In the genomic region with DNA sequence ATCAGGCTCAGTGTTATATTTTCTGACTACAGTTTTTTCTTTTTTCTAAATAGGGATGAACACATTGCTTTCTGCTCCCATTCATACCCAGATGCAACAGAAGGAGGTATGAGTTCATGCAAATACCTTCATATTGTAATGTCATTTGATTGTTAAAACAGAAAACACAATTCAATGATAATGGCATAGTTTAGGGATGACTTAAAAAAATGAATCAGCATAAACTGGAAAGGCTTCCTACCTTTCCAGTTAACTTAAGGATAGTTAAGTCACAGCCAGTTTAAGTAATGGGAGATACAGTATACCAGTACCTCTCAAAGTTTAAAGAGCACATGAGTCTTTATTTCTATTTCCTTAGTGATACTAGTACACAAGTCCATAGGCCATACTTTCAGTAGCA, we compare ENCODE assay signal across 17 cellular contexts. TPM values are rescaled to one million over a fixed set of nuclear protein-coding genes. Genes with fewer than 3 reads are reported as not detected.
DNase-seq lines count a peak whose midpoint lies in the region; ATAC-seq, FAIRE-seq and TF ChIP-seq lines count a peak whose summit lies in the region.
"Had no signal": no experiment of that assay in that cellular context is flagged by ENCODE, and none has a peak within 500 bp of the region (broad histone marks: within the 10 kb centered on the region; RNA-seq: fewer than 3 reads in every experiment).

No MANE protein-coding gene starts in this region.

- H3K27me3 ChIP-seq in IMR-90 (ENCODE audit: control insufficient read depth, insufficient read depth, low read length) (no peaks in the 10 kb centered on the region), K562 (ENCODE audit: control insufficient read depth in 2 of 2, insufficient read depth in 2 of 2, low read length in 2 of 2) (no peaks in the 10 kb centered on the region)

- no peak overlapping the region for H3K23ac ChIP-seq in IMR-90 (ENCODE audit: low read depth, low read length)

- H4K20me1 ChIP-seq in IMR-90 (ENCODE audit: insufficient read depth, low read length) (no peaks in the 10 kb centered on the region), K562 (replicated peaks; ENCODE audit: control insufficient read depth, insufficient read depth, low read length) (no peaks in the 10 kb centered on the region)

- no peak for ATAC-seq in IMR-90 (ENCODE audit: low read depth)
- no peak for ATAC-seq in K562
- ATAC-seq in GM21390 (IDR thresholded peaks at IDR 0.05; ENCODE audit: unreplicated experiment), result no peak
- ATAC-seq: GM12878 had no signal

- intact Hi-C loops in IMR-90 (cut with micrococcal nuclease), result no loop called here
- intact Hi-C loops in K562 (cut with micrococcal nuclease), result no loop called here

- H3K4me1 ChIP-seq in IMR-90 (ENCODE audit: control insufficient read depth, insufficient read depth, low read length) (no peaks in the 10 kb centered on the region), K562 (replicated peaks in 1 of 2; ENCODE audit: control insufficient read depth in 2 of 2, insufficient read depth in 2 of 2, low read length in 2 of 2) (peaks cover 0 to 4% of the 10 kb centered on the region in 2 experiments; a peak in 2 of 5 replicates)

- H3K79me1 ChIP-seq in IMR-90 (ENCODE audit: low read depth in 1 of 2, low read length in 2 of 2), result no peaks in the 10 kb centered on the region

- H2AFZ ChIP-seq in IMR-90 (replicated peaks; ENCODE audit: low read length, poor library complexity), result no peak overlapping the region
- no peak overlapping the region for H2AFZ ChIP-seq in K562 (ENCODE audit: low read depth, low read length)

- no peak for TF ChIP-seq EP300 in K562 (IDR thresholded peaks at IDR 0.05; ENCODE audit: low read length)

- H4K5ac ChIP-seq in IMR-90 (ENCODE audit: low read depth, low read length), result no peak overlapping the region

- peak; percentile 26 for FAIRE-seq in GM12891 (lab: Jason Lieb, UNC)
- FAIRE-seq in K562 (lab: Jason Lieb, UNC), result no peak
- FAIRE-seq: GM12878, GM19239 had no signal

- no peak overlapping the region for H3K4me2 ChIP-seq in IMR-90 (ENCODE audit: low read depth, low read length)
- no peak overlapping the region for H3K4me2 ChIP-seq in K562 (ENCODE audit: insufficient read depth, low read length)

- H2BK120ac ChIP-seq in IMR-90 (ENCODE audit: low read depth, low read length), result no peak overlapping the region

- no peak overlapping the region for H3K27ac ChIP-seq in IMR-90 (ENCODE audit: insufficient read depth, low read length)
- H3K27ac ChIP-seq in K562 (ENCODE audit: extremely low read depth, low read depth, low read length), result no peak overlapping the region
- H3K27ac ChIP-seq: HL-60 had no signal

- no peak overlapping the region for H2BK5ac ChIP-seq in IMR-90 (ENCODE audit: low read depth, low read length, poor library complexity, severe bottlenecking)

- H3K4me3 ChIP-seq in IMR-90 (ENCODE audit: insufficient read depth, low read depth, low read length), result no peak overlapping the region
- no peak overlapping the region for H3K4me3 ChIP-seq in K562
- no peak overlapping the region for H3K4me3 ChIP-seq in fibroblast of the aortic adventitia (ENCODE audit: low read depth, low read length)
- H3K4me3 ChIP-seq: GM12878 had no signal

- H3K9ac ChIP-seq in IMR-90 (ENCODE audit: low read depth, low read length), result no peak overlapping the region
- no peak overlapping the region for H3K9ac ChIP-seq in K562 (ENCODE audit: insufficient read depth in 1 of 2, low read depth in 2 of 2, low read length in 2 of 2)

- no peaks in the 10 kb centered on the region; the same call in 1 of the 2 replicates for H3K9me1 ChIP-seq in IMR-90 (ENCODE audit: insufficient read depth, low read length)
- no peaks in the 10 kb centered on the region for H3K9me1 ChIP-seq in K562 (ENCODE audit: control insufficient read depth, insufficient read depth, low read length)

- H2AK9ac ChIP-seq in IMR-90 (replicated peaks; ENCODE audit: low read depth, low read length, poor library complexity), result no peak overlapping the region

- CTCF ChIA-PET in IMR-90 (lab: Yijun Ruan, JAX), result no interaction called here
- CTCF ChIA-PET in K562 (lab: Yijun Ruan, JAX; ENCODE audit: low intra/inter-chr PET ratio), result no interaction called here

- no peak overlapping the region for H3K14ac ChIP-seq in IMR-90 (replicated peaks; ENCODE audit: low read depth, low read length)

- TF ChIP-seq POLR2A in GM12891 (IDR thresholded peaks at IDR 0.05; ENCODE audit: low read depth, low read length) (no peak), IMR-90 (IDR thresholded peaks at IDR 0.05; ENCODE audit: low read depth, low read length) (no peak), K562 (conservative IDR thresholded peaks at IDR 0.05) (no peak)

- H3K56ac ChIP-seq in IMR-90 (ENCODE audit: extremely low read depth, insufficient read depth, low read length), result no peak overlapping the region

- no peak overlapping the region for H4K91ac ChIP-seq in IMR-90 (ENCODE audit: insufficient read depth, low read depth, low read length)

- H3K9me3 ChIP-seq in IMR-90 (ENCODE audit: control insufficient read depth, insufficient read depth, low read length), result no peaks in the 10 kb centered on the region
- H3K9me3 ChIP-seq in K562 (replicated peaks; ENCODE audit: control insufficient read depth, insufficient read depth, low read depth, low read length), result no peaks in the 10 kb centered on the region

- no peak overlapping the region for H2AK5ac ChIP-seq in IMR-90 (ENCODE audit: low read depth, low read length)

- DNase-seq in GM12891 (ENCODE audit: insufficient read length, low spot score) (no peak), IMR-90 (peak; percentile 8), K562 (ENCODE audit: extremely low read depth in 1 of 4, low spot score in 3 of 4) (no peak), fibroblast of the aortic adventitia (ENCODE audit: low read depth) (peak; percentile 37), NCI-H2081 treated with DMSO at 0.1 percent for 48 hours (lab: John Stamatoyannopoulos, UW) (no peak), epidermal melanocyte (ENCODE audit: insufficient read length, low spot score) (no peak), AG08395 (ENCODE audit: low spot score) (no peak)
- DNase-seq: ACHN; C1 segment of cervical spinal cord; Calu3; CD4-positive, alpha-beta T cell; DMS 273 treated with DMSO at 0.1 percent for 48 hours; H7 had no signal

- H3K36me3 ChIP-seq in IMR-90 (ENCODE audit: control insufficient read depth, insufficient read depth, low read length) (peaks cover 2% of the 10 kb centered on the region; the same call in 1 of the 2 replicates), K562 (ENCODE audit: control insufficient read depth, insufficient read depth, low read length) (peaks cover 72% of the 10 kb centered on the region)

- H3K79me2 ChIP-seq in K562 (ENCODE audit: control insufficient read depth, insufficient read depth, low read length), result no peaks in the 10 kb centered on the region

- POLR2A ChIA-PET in IMR-90 (lab: Charles Lee; ENCODE audit: unreplicated experiment), result no interaction called here
- POLR2A ChIA-PET in K562 (lab: Yijun Ruan, JAX), result no interaction called here

- no peak overlapping the region for H3K18ac ChIP-seq in IMR-90 (ENCODE audit: low read depth, low read length)

- H2BK20ac ChIP-seq in IMR-90 (ENCODE audit: low read depth, low read length), result no peak overlapping the region

- dilution Hi-C loops in IMR-90 (cut with HindIII; ENCODE audit: low sequenced_read_pairs, unreplicated experiment), result no loop called here

- H4K8ac ChIP-seq in IMR-90 (ENCODE audit: low read depth in 2 of 2, low read length in 2 of 2), result no peak overlapping the region

- BruUV-seq in IMR-90 (replicated peaks; lab: Mats Ljungman, UMichigan), result no TSS peak
- BruUV-seq in K562 (replicated peaks; lab: Mats Ljungman, UMichigan), result no TSS peak

- H3K4ac ChIP-seq in IMR-90 (ENCODE audit: low read depth, low read length), result no peak overlapping the region

- in situ Hi-C loops in IMR-90 (cut with MboI; ENCODE audit: low sequenced_read_pairs) (no loop called here), K562 (cut with MboI) (no loop called here)

- TF ChIP-seq CTCF in IMR-90 (conservative IDR thresholded peaks at IDR 0.05; ENCODE audit: low read depth, low read length) (no peak), K562 (IDR thresholded peaks at IDR 0.05 in 2 of 3, conservative IDR thresholded peaks at IDR 0.05 in 1 of 3; ENCODE audit: insufficient read depth in 2 of 3, low read depth in 1 of 3, low read length in 3 of 3) (no peak), fibroblast of the aortic adventitia (IDR thresholded peaks at IDR 0.05; ENCODE audit: insufficient read depth, low read length) (no peak)

- H2BK15ac ChIP-seq in IMR-90 (ENCODE audit: low read depth, low read length), result no peak overlapping the region

- no peak for TF ChIP-seq RAD21 in IMR-90 (IDR thresholded peaks at IDR 0.05; ENCODE audit: low read length)
- no peak for TF ChIP-seq RAD21 in K562 (CRISPR knock-in tag; conservative IDR thresholded peaks at IDR 0.05 in 1 of 2, IDR thresholded peaks at IDR 0.05 in 1 of 2)

RNA-seq across cellular contexts. Expression of a gene that starts 24.9 kb away (rescaled TPM):
- polyA plus RNA-seq in GM12891 (2012; ENCODE audit: low read depth, missing spikeins), result 6.5 TPM
- total RNA-seq in IMR-90 (2012; rRNA removed) (25.1 and 32.5 TPM in 2 replicates), K562 (2014; rRNA removed) (29.2 and 30.7 TPM in 2 replicates), K562 (2014; rRNA removed; fragmentation: Illumina TruSeq; extraction: Trizol) (62.1 and 74.1 TPM in 2 replicates), K562 (2015; rRNA removed; fragmentation: Illumina TruSeq; extraction: Trizol) (58.8 and 65.4 TPM in 2 replicates), K562 (2021) (32.1 and 34.8 TPM in 2 replicates), fibroblast of the aortic adventitia (ENCODE audit: low replicate concordance) (1.3 and 35.9 TPM in 2 replicates)
- polyA plus RNA-seq in IMR-90 (2012; rRNA removed) (2.2 and 3.1 TPM in 2 replicates), K562 (2011; rRNA removed) (29.8 and 34.6 TPM in 2 replicates), K562 (2014; fragmentation: Illumina TruSeq; extraction: Trizol) (35.5 and 43.7 TPM in 2 replicates), K562 (2014; fragmentation: Nextera tagmentation; extraction: Ambion mirVana) (10 to 100 TPM; 14.5 to 17.9 TPM), K562 (2014; rRNA removed) (16.5 and 52.8 TPM in 2 replicates)
- 0.26 and 0.31 TPM in 2 replicates for polyA plus RNA-seq in IMR-90 (2012; cell fraction: cytosol; rRNA removed)
- 0.39 and 3.3 TPM in 2 replicates for polyA plus RNA-seq in IMR-90 (2012; cell fraction: nucleus; rRNA removed; ENCODE audit: low replicate concordance)
- total RNA-seq in K562 (2011; cell fraction: chromatin; rRNA removed; ENCODE audit: low replicate concordance), result 23.6 and 133 TPM in 2 replicates
- 10.0 and 22.1 TPM in 2 replicates for total RNA-seq in K562 (2011; cell fraction: nucleolus; rRNA removed)
- total RNA-seq in K562 (2011; cell fraction: nucleoplasm; rRNA removed), result 29.4 and 37.6 TPM in 2 replicates
- polyA plus RNA-seq in K562 (2011; cell fraction: cytosol; rRNA removed), result 3.7 and 12.4 TPM in 2 replicates
- 12.0 and 18.2 TPM in 2 replicates for polyA plus RNA-seq in K562 (2011; cell fraction: nucleus; rRNA removed)
- polyA plus RNA-seq in K562 (2012), result 16.4 and 19.6 TPM in 2 replicates
- polyA minus RNA-seq in K562 (2011; rRNA and poly(A)+ RNA removed), result 103 and 127 TPM in 2 replicates
- polyA minus RNA-seq in K562 (2011; cell fraction: cytosol; rRNA and poly(A)+ RNA removed), result 27.7 and 28.9 TPM in 2 replicates
- polyA minus RNA-seq in K562 (2011; cell fraction: nucleus; rRNA and poly(A)+ RNA removed), result 21.1 and 45.1 TPM in 2 replicates

RNA-seq across cellular contexts. Expression of a gene that starts 49.8 kb away (rescaled TPM):
- 10.6 TPM for polyA plus RNA-seq in GM12891 (2012; ENCODE audit: low read depth, missing spikeins)
- total RNA-seq in IMR-90 (2012; rRNA removed) (11.9 and 13.4 TPM in 2 replicates), K562 (2014; rRNA removed) (23.4 and 36.8 TPM in 2 replicates), K562 (2014; rRNA removed; fragmentation: Illumina TruSeq; extraction: Trizol) (10.0 and 14.3 TPM in 2 replicates), K562 (2015; rRNA removed; fragmentation: Illumina TruSeq; extraction: Trizol) (17.5 and 18.6 TPM in 2 replicates), K562 (2021) (24.0 and 30.2 TPM in 2 replicates), fibroblast of the aortic adventitia (ENCODE audit: low replicate concordance) (6.2 and 7.6 TPM in 2 replicates)
- polyA plus RNA-seq in IMR-90 (2012; rRNA removed) (7.2 and 7.4 TPM in 2 replicates), K562 (2011; rRNA removed) (11.2 and 13.0 TPM in 2 replicates), K562 (2014; fragmentation: Illumina TruSeq; extraction: Trizol) (13.6 and 13.7 TPM in 2 replicates), K562 (2014; fragmentation: Nextera tagmentation; extraction: Ambion mirVana) (1 to 10 TPM; 3.7 to 5.0 TPM), K562 (2014; rRNA removed) (19.6 and 20.5 TPM in 2 replicates)
- polyA plus RNA-seq in IMR-90 (2012; cell fraction: cytosol; rRNA removed), result 8.1 and 8.6 TPM in 2 replicates
- polyA plus RNA-seq in IMR-90 (2012; cell fraction: nucleus; rRNA removed; ENCODE audit: low replicate concordance), result 3.1 and 4.9 TPM in 2 replicates
- 5.8 and 12.4 TPM in 2 replicates for total RNA-seq in K562 (2011; cell fraction: chromatin; rRNA removed; ENCODE audit: low replicate concordance)
- total RNA-seq in K562 (2011; cell fraction: nucleolus; rRNA removed), result 17.1 and 22.7 TPM in 2 replicates
- 12.1 and 12.4 TPM in 2 replicates for total RNA-seq in K562 (2011; cell fraction: nucleoplasm; rRNA removed)
- 11.7 and 20.8 TPM in 2 replicates for polyA plus RNA-seq in K562 (2011; cell fraction: cytosol; rRNA removed)
- polyA plus RNA-seq in K562 (2011; cell fraction: nucleus; rRNA removed), result 10.8 and 14.7 TPM in 2 replicates
- 9.7 and 17.2 TPM in 2 replicates for polyA plus RNA-seq in K562 (2012)
- polyA minus RNA-seq in K562 (2011; rRNA and poly(A)+ RNA removed), result 14.4 and 16.9 TPM in 2 replicates
- 11.1 and 12.7 TPM in 2 replicates for polyA minus RNA-seq in K562 (2011; cell fraction: cytosol; rRNA and poly(A)+ RNA removed)
- 9.4 and 12.4 TPM in 2 replicates for polyA minus RNA-seq in K562 (2011; cell fraction: nucleus; rRNA and poly(A)+ RNA removed)

RNA-seq across cellular contexts. Expression of a gene that starts 54.1 kb away (rescaled TPM):
- 35.4 TPM for polyA plus RNA-seq in GM12891 (2012; ENCODE audit: low read depth, missing spikeins)
- total RNA-seq in IMR-90 (2012; rRNA removed), result 13.3 and 15.1 TPM in 2 replicates
- polyA plus RNA-seq in IMR-90 (2012; rRNA removed), result 10.8 and 14.8 TPM in 2 replicates
- 2.9 and 5.8 TPM in 2 replicates for polyA plus RNA-seq in IMR-90 (2012; cell fraction: cytosol; rRNA removed)
- 5.2 and 5.3 TPM in 2 replicates for polyA plus RNA-seq in IMR-90 (2012; cell fraction: nucleus; rRNA removed; ENCODE audit: low replicate concordance)
- total RNA-seq in K562 (2011; cell fraction: chromatin; rRNA removed; ENCODE audit: low replicate concordance), result 58.0 and 64.4 TPM in 2 replicates
- total RNA-seq in K562 (2011; cell fraction: nucleolus; rRNA removed), result 36.7 and 40.0 TPM in 2 replicates
- total RNA-seq in K562 (2011; cell fraction: nucleoplasm; rRNA removed), result 34.5 and 52.4 TPM in 2 replicates
- 22.2 and 26.8 TPM in 2 replicates for total RNA-seq in K562 (2014; rRNA removed)
- 53.3 and 75.6 TPM in 2 replicates for total RNA-seq in K562 (2014; rRNA removed; fragmentation: Illumina TruSeq; extraction: Trizol)
- 21.6 and 30.7 TPM in 2 replicates for total RNA-seq in K562 (2015; rRNA removed; fragmentation: Illumina TruSeq; extraction: Trizol)
- 33.8 and 38.0 TPM in 2 replicates for total RNA-seq in K562 (2021)
- polyA plus RNA-seq in K562 (2011; rRNA removed), result 34.7 and 37.0 TPM in 2 replicates
- polyA plus RNA-seq in K562 (2011; cell fraction: cytosol; rRNA removed), result 14.8 and 23.9 TPM in 2 replicates
- polyA plus RNA-seq in K562 (2011; cell fraction: nucleus; rRNA removed), result 8.3 and 17.2 TPM in 2 replicates
- polyA plus RNA-seq in K562 (2012), result 38.8 and 49.7 TPM in 2 replicates
- polyA plus RNA-seq in K562 (2014; fragmentation: Illumina TruSeq; extraction: Trizol), result 28.5 and 34.1 TPM in 2 replicates
- polyA plus RNA-seq in K562 (2014; fragmentation: Nextera tagmentation; extraction: Ambion mirVana), result 10 to 100 TPM; 54.4 to 94.8 TPM
- 35.3 and 37.1 TPM in 2 replicates for polyA plus RNA-seq in K562 (2014; rRNA removed)
- 31.1 and 44.8 TPM in 2 replicates for polyA minus RNA-seq in K562 (2011; rRNA and poly(A)+ RNA removed)
- polyA minus RNA-seq in K562 (2011; cell fraction: cytosol; rRNA and poly(A)+ RNA removed), result 5.4 and 8.2 TPM in 2 replicates
- 7.5 and 29.2 TPM in 2 replicates for polyA minus RNA-seq in K562 (2011; cell fraction: nucleus; rRNA and poly(A)+ RNA removed)
- total RNA-seq in fibroblast of the aortic adventitia (ENCODE audit: low replicate concordance), result 21.3 and 24.0 TPM in 2 replicates

Comparison
In these comparisons a context has a peak if more than half of its experiments do, and no peak if none do; other contexts are left out.
1. DNase-seq: peak in IMR-90 (single experiment) and fibroblast of the aortic adventitia (single experiment); none in GM12891 (single experiment), K562 (0 of 4), NCI-H2081 treated with DMSO at 0.1 percent for 48 hours (single experiment), epidermal melanocyte (single experiment) and AG08395 (single experiment).